12 cellular contexts compared by ENCODE assay signal in genomic region chr4:87500107-87500462, GRCh38. TPM values are rescaled to one million over a fixed set of nuclear protein-coding genes. Genes with fewer than 3 reads are reported as not detected.
DNase-seq lines count a peak whose midpoint lies in the region; ATAC-seq lines count a peak whose summit lies in the region.
"Had no signal": no experiment of that assay in that cellular context is flagged by ENCODE, and none has a peak within 500 bp of the region (broad histone marks: within the 10 kb centered on the region; RNA-seq: fewer than 3 reads in every experiment).

No MANE protein-coding gene starts in this region.

- POLR2A ChIA-PET in activated CD4-positive, alpha-beta memory T cell treated with anti-CD3 and anti-CD28 coated beads, Interleukin-2, amount 10 ng/mL, durations not matched to agents 7 days and 5 days (lab: Charles Lee), result no interaction called here
- POLR2A ChIA-PET in activated CD4-positive, alpha-beta memory T cell treated with anti-CD3 and anti-CD28 coated beads for 36 hours (lab: Charles Lee), result no interaction called here

- H3K27ac Mint-ChIP-seq in activated CD4-positive, alpha-beta memory T cell treated with anti-CD3 and anti-CD28 coated beads, Interleukin-2, amount 10 ng/mL, durations not matched to agents 7 days and 5 days, result peak overlapping the region; percentile 40
- no peak overlapping the region for H3K27ac Mint-ChIP-seq in activated CD4-positive, alpha-beta memory T cell treated with anti-CD3 and anti-CD28 coated beads for 36 hours
- no peak overlapping the region for H3K27ac Mint-ChIP-seq in stimulated activated memory B cell treated with anti-CD40 and anti-IgM and Interleukin-4, amounts not matched to agents 10 μg/mL and 1 μg/mL and 100 μg/mL, for 72 hours
- H3K27ac Mint-ChIP-seq: activated CD4-positive, alpha-beta T cell treated with anti-CD3 and anti-CD28 coated beads, Interleukin-2, amount 10 ng/mL, durations not matched to agents 24 days and 14 days had no signal

- no peak overlapping the region for H3K4me3 Mint-ChIP-seq in activated CD4-positive, alpha-beta memory T cell treated with anti-CD3 and anti-CD28 coated beads, Interleukin-2, amount 10 ng/mL, durations not matched to agents 7 days and 5 days
- H3K4me3 Mint-ChIP-seq in activated CD4-positive, alpha-beta memory T cell treated with anti-CD3 and anti-CD28 coated beads for 36 hours, result no peak overlapping the region
- no peak overlapping the region for H3K4me3 Mint-ChIP-seq in stimulated activated memory B cell treated with anti-CD40 and anti-IgM and Interleukin-4, amounts not matched to agents 10 μg/mL and 1 μg/mL and 100 μg/mL, for 72 hours

- no peak for DNase-seq in activated CD4-positive, alpha-beta memory T cell treated with anti-CD3 and anti-CD28 coated beads, Interleukin-2, amount 10 ng/mL, durations not matched to agents 7 days and 5 days
- DNase-seq in activated CD4-positive, alpha-beta memory T cell treated with anti-CD3 and anti-CD28 coated beads for 36 hours, result no peak
- DNase-seq in DMS153 treated with DMSO at 0.1 percent for 48 hours (lab: John Stamatoyannopoulos, UW; ENCODE audit: unreplicated experiment) (no peak), nucleus accumbens (lab: John Stamatoyannopoulos, UW) (no peak), ACHN (no peak)
- DNase-seq: activated CD4-positive, alpha-beta T cell treated with anti-CD3 and anti-CD28 coated beads, Interleukin-2, amount 10 ng/mL, durations not matched to agents 24 days and 14 days; GF-D8; NCI-H1417 had no signal

- intact Hi-C loops in activated CD4-positive, alpha-beta memory T cell treated with anti-CD3 and anti-CD28 coated beads for 36 hours (cut with micrococcal nuclease), result loop anchor here (1.0 to 5.0 kb wide), 2 partner anchors 56 to 77 kb away; no protein-coding TSS in a partner anchor

- H3K36me3 Mint-ChIP-seq in activated CD4-positive, alpha-beta memory T cell treated with anti-CD3 and anti-CD28 coated beads, Interleukin-2, amount 10 ng/mL, durations not matched to agents 7 days and 5 days (ENCODE audit: low read depth), result no peaks in the 10 kb centered on the region
- H3K36me3 Mint-ChIP-seq in activated CD4-positive, alpha-beta memory T cell treated with anti-CD3 and anti-CD28 coated beads for 36 hours, result no peaks in the 10 kb centered on the region
- H3K36me3 Mint-ChIP-seq in stimulated activated memory B cell treated with anti-CD40 and anti-IgM and Interleukin-4, amounts not matched to agents 10 μg/mL and 1 μg/mL and 100 μg/mL, for 72 hours, result no peaks in the 10 kb centered on the region

- in situ Hi-C loops in ACHN (cut with HindIII; ENCODE audit: low pct_ligation_motif_present, low pct_unique_long_range_greater_than_20kb, low sequenced_read_pairs), result no loop called here

- ATAC-seq in GM21737 (IDR thresholded peaks at IDR 0.05; ENCODE audit: unreplicated experiment), result peak; percentile 46
- peak; percentile 41 for ATAC-seq in HG03342 (IDR thresholded peaks at IDR 0.05; ENCODE audit: unreplicated experiment)
- ATAC-seq in stimulated activated memory B cell treated with anti-CD40 and anti-IgM and Interleukin-4, amounts not matched to agents 10 μg/mL and 1 μg/mL and 100 μg/mL, for 72 hours, result peak; percentile 40
- ATAC-seq: esophagus mucosa had no signal

- no peaks in the 10 kb centered on the region for H3K27me3 Mint-ChIP-seq in activated CD4-positive, alpha-beta memory T cell treated with anti-CD3 and anti-CD28 coated beads, Interleukin-2, amount 10 ng/mL, durations not matched to agents 7 days and 5 days
- H3K27me3 Mint-ChIP-seq in activated CD4-positive, alpha-beta memory T cell treated with anti-CD3 and anti-CD28 coated beads for 36 hours, result no peaks in the 10 kb centered on the region
- peaks cover 32% of the 10 kb centered on the region for H3K27me3 Mint-ChIP-seq in stimulated activated memory B cell treated with anti-CD40 and anti-IgM and Interleukin-4, amounts not matched to agents 10 μg/mL and 1 μg/mL and 100 μg/mL, for 72 hours

- CTCF ChIA-PET in activated CD4-positive, alpha-beta memory T cell treated with anti-CD3 and anti-CD28 coated beads, Interleukin-2, amount 10 ng/mL, durations not matched to agents 7 days and 5 days (lab: Charles Lee), result interaction anchor here (0.6 to 1.4 kb wide), 2 partner anchors 489 to 858 kb away, joined by 3 read pairs; no protein-coding TSS in a partner anchor
- CTCF ChIA-PET in activated CD4-positive, alpha-beta memory T cell treated with anti-CD3 and anti-CD28 coated beads for 36 hours (lab: Charles Lee), result no interaction called here

- peaks cover 26% of the 10 kb centered on the region for H3K4me1 Mint-ChIP-seq in activated CD4-positive, alpha-beta memory T cell treated with anti-CD3 and anti-CD28 coated beads, Interleukin-2, amount 10 ng/mL, durations not matched to agents 7 days and 5 days
- peaks cover 21% of the 10 kb centered on the region for H3K4me1 Mint-ChIP-seq in activated CD4-positive, alpha-beta memory T cell treated with anti-CD3 and anti-CD28 coated beads for 36 hours (ENCODE audit: low read depth)
- H3K4me1 Mint-ChIP-seq in stimulated activated memory B cell treated with anti-CD40 and anti-IgM and Interleukin-4, amounts not matched to agents 10 μg/mL and 1 μg/mL and 100 μg/mL, for 72 hours, result peaks cover 18% of the 10 kb centered on the region

- no peaks in the 10 kb centered on the region for H3K9me3 Mint-ChIP-seq in activated CD4-positive, alpha-beta memory T cell treated with anti-CD3 and anti-CD28 coated beads, Interleukin-2, amount 10 ng/mL, durations not matched to agents 7 days and 5 days
- no peaks in the 10 kb centered on the region for H3K9me3 Mint-ChIP-seq in activated CD4-positive, alpha-beta memory T cell treated with anti-CD3 and anti-CD28 coated beads for 36 hours
- no peaks in the 10 kb centered on the region for H3K9me3 Mint-ChIP-seq in stimulated activated memory B cell treated with anti-CD40 and anti-IgM and Interleukin-4, amounts not matched to agents 10 μg/mL and 1 μg/mL and 100 μg/mL, for 72 hours
- H3K9me3 Mint-ChIP-seq: activated CD4-positive, alpha-beta T cell treated with anti-CD3 and anti-CD28 coated beads, Interleukin-2, amount 10 ng/mL, durations not matched to agents 24 days and 14 days had no signal

RNA-seq across cellular contexts. Expression of gene SPARCL1, which starts 29.1 kb away (rescaled TPM):
- total RNA-seq in activated CD4-positive, alpha-beta memory T cell treated with anti-CD3 and anti-CD28 coated beads, Interleukin-2, amount 10 ng/mL, durations not matched to agents 7 days and 5 days, result not detected
- not detected for total RNA-seq in activated CD4-positive, alpha-beta memory T cell treated with anti-CD3 and anti-CD28 coated beads for 36 hours
- total RNA-seq: activated CD4-positive, alpha-beta T cell treated with anti-CD3 and anti-CD28 coated beads, Interleukin-2, amount 10 ng/mL, durations not matched to agents 24 days and 14 days had no signal
